26 cellular contexts compared by ENCODE assay signal in genomic region chr13:112576768-112577167, GRCh38.
"Had no signal": no experiment of that assay in that cellular context is flagged by ENCODE, and none has a peak within 500 bp of the region (broad histone marks: within the 10 kb centered on the region; RNA-seq: fewer than 3 reads in every experiment).

No MANE protein-coding gene starts in this region.

- ATAC-seq: activated CD8-positive, alpha-beta memory T cell treated with anti-CD3 and anti-CD28 coated beads, Interleukin-2, amount 10 ng/mL, durations not matched to agents 7 days and 5 days; activated T-helper 17 cell treated with anti-CD3 and anti-CD28 coated beads, Interleukin-2, amount 50 U/mL, for 72 hours; PC-3; SK-N-SH treated with all-trans-retinoic acid at 6 μM for 48 hours had no signal

- H3K27ac ChIP-seq: brain microvascular endothelial cell, cardiac muscle cell, SJSA1 had no signal

- FAIRE-seq: RCC 7860 had no signal

- H3K36me3 ChIP-seq: brain microvascular endothelial cell, cardiac muscle cell had no signal

- H3K4me3 ChIP-seq: cardiac muscle cell, SJSA1 had no signal

- H3K9me3 Mint-ChIP-seq: activated B cell treated with CpG ODN at 0.5 μM for 24 hours; activated T-helper 17 cell treated with anti-CD3 and anti-CD28 coated beads, Interleukin-2, amount 50 U/mL, for 72 hours had no signal

- H3K4me3 Mint-ChIP-seq: activated B cell treated with CpG ODN at 0.5 μM for 24 hours; activated CD4-positive, alpha-beta T cell treated with anti-CD3 and anti-CD28 coated beads, Interleukin-2, amount 10 ng/mL, durations not matched to agents 24 days and 14 days; activated CD8-positive, alpha-beta memory T cell treated with anti-CD3 and anti-CD28 coated beads, Interleukin-2, amount 10 ng/mL, durations not matched to agents 7 days and 5 days; activated naive CD4-positive, alpha-beta T cell treated with anti-CD3 and anti-CD28 coated beads for 36 hours; activated naive CD8-positive, alpha-beta T cell; activated T-helper 17 cell treated with anti-CD3 and anti-CD28 coated beads, Interleukin-2, amount 50 U/mL, for 72 hours; T-helper 1 cell treated with Interleukin-12 subunit alpha and Interleukin-12 subunit beta and Interleukin-4 antibody, amounts not matched to agents 30 μg/mL and 1 μg/mL, for 36 hours had no signal

- DNase-seq: activated B cell treated with CpG ODN at 0.5 μM for 24 hours; activated CD4-positive, alpha-beta T cell treated with anti-CD3 and anti-CD28 coated beads for 1 hour; activated CD4-positive, alpha-beta T cell treated with anti-CD3 and anti-CD28 coated beads, Interleukin-2, amount 10 ng/mL, durations not matched to agents 24 days and 14 days; activated CD4-positive, alpha-beta T cell treated with anti-CD3 and anti-CD28 coated beads, Interleukin-2, amount 50 U/mL, for 48 hours; activated CD8-positive, alpha-beta memory T cell treated with anti-CD3 and anti-CD28 coated beads, Interleukin-2, amount 10 ng/mL, durations not matched to agents 7 days and 5 days; activated gamma-delta T cell; activated naive CD4-positive, alpha-beta T cell treated with anti-CD3 and anti-CD28 coated beads for 36 hours; activated T-cell treated with anti-CD3 and anti-CD28 coated beads, Interleukin-2, amount 50 U/mL, for 48 hours; amygdala; brain microvascular endothelial cell; cerebellar nuclear complex; KG1; NCI-H1092; NCI-H1694; NCI-H2029; NCI-H446; PC-3; SHP77; T-helper 9 cell had no signal

- H3K27me3 ChIP-seq: brain microvascular endothelial cell, cardiac muscle cell, SJSA1 had no signal

- H3K27ac Mint-ChIP-seq: activated B cell treated with CpG ODN at 0.5 μM for 24 hours; activated CD4-positive, alpha-beta T cell treated with anti-CD3 and anti-CD28 coated beads, Interleukin-2, amount 10 ng/mL, durations not matched to agents 24 days and 14 days; activated CD8-positive, alpha-beta memory T cell treated with anti-CD3 and anti-CD28 coated beads, Interleukin-2, amount 10 ng/mL, durations not matched to agents 7 days and 5 days; activated naive CD4-positive, alpha-beta T cell treated with anti-CD3 and anti-CD28 coated beads for 36 hours; activated naive CD8-positive, alpha-beta T cell; activated T-helper 17 cell treated with anti-CD3 and anti-CD28 coated beads, Interleukin-2, amount 50 U/mL, for 72 hours; T-helper 1 cell treated with Interleukin-12 subunit alpha and Interleukin-12 subunit beta and Interleukin-4 antibody, amounts not matched to agents 30 μg/mL and 1 μg/mL, for 36 hours had no signal

- H3K27me3 Mint-ChIP-seq: activated B cell treated with CpG ODN at 0.5 μM for 24 hours; activated CD4-positive, alpha-beta T cell treated with anti-CD3 and anti-CD28 coated beads, Interleukin-2, amount 10 ng/mL, durations not matched to agents 24 days and 14 days; activated CD8-positive, alpha-beta memory T cell treated with anti-CD3 and anti-CD28 coated beads, Interleukin-2, amount 10 ng/mL, durations not matched to agents 7 days and 5 days; activated naive CD8-positive, alpha-beta T cell; activated T-helper 17 cell treated with anti-CD3 and anti-CD28 coated beads, Interleukin-2, amount 50 U/mL, for 72 hours had no signal
